ENCODE assay signal across 8 cellular contexts in genomic region chr17:81345211-81346089, GRCh38. TPM values are rescaled to one million over a fixed set of nuclear protein-coding genes. Genes with fewer than 3 reads are reported as not detected.
A peak's percentile ranks its signal among the peaks of the same experiment; 100 is the strongest.
DNase-seq lines count a peak whose midpoint lies in the region; ATAC-seq and TF ChIP-seq lines count a peak whose summit lies in the region.

No MANE protein-coding gene starts in this region.

- peak overlapping the region; percentile 92 to 100 for H3K4me3 Mint-ChIP-seq in CD14-positive monocyte

- H3K4me3 ChIP-seq in esophagus muscularis mucosa = peak overlapping the region; percentile 70 to 96 (median 80)
- H3K4me3 ChIP-seq in muscle layer of duodenum (ENCODE audit: low read depth in 1 of 2, low read length in 2 of 2) = peak overlapping the region; percentile 90 to 94

- intact Hi-C loops in CD14-positive monocyte (cut with micrococcal nuclease) (loop anchor here in 1 of 2 donors (2.0 kb wide), 1 partner anchor 49 kb away; the partner anchor contains the start of gene BAHCC1), esophagus muscularis mucosa (cut with DNase I) (loop anchor here (2.0 kb wide), 1 partner anchor 137 kb away; no protein-coding TSS in a partner anchor)

- H3K9me3 Mint-ChIP-seq in CD14-positive monocyte = peaks cover 0 to 4% (median 0%) of the 10 kb centered on the region in 7 donors

- H3K27ac Mint-ChIP-seq in CD14-positive monocyte = peak overlapping the region; percentile 82 to 93 (median 92)

- no peaks in the 10 kb centered on the region for H3K9me3 ChIP-seq in esophagus muscularis mucosa
- no peaks in the 10 kb centered on the region for H3K9me3 ChIP-seq in muscle layer of duodenum (ENCODE audit: control insufficient read depth in 1 of 2, low read length in 2 of 2)

- H3K27me3 ChIP-seq in esophagus muscularis mucosa (peaks cover 0 to 6% (median 0%) of the 10 kb centered on the region in 4 donors), muscle layer of duodenum (ENCODE audit: low read depth, low read length) (no peaks in the 10 kb centered on the region)

- peaks cover 67% of the 10 kb centered on the region for H3K4me1 Mint-ChIP-seq in CD14-positive monocyte

- no peak for TF ChIP-seq EP300 in esophagus muscularis mucosa (IDR thresholded peaks at IDR 0.05)

- peaks cover 16 to 45% (median 39%) of the 10 kb centered on the region in 4 donors for H3K4me1 ChIP-seq in esophagus muscularis mucosa
- H3K4me1 ChIP-seq in muscle layer of duodenum (ENCODE audit: control insufficient read depth in 1 of 2, insufficient read depth in 2 of 2, low read length in 2 of 2) = peaks cover 6 to 17% of the 10 kb centered on the region in 2 donors

- ATAC-seq in GM19043 (IDR thresholded peaks at IDR 0.05; ENCODE audit: low read depth, unreplicated experiment) = peak; percentile 33
- ATAC-seq in HG03175 (IDR thresholded peaks at IDR 0.05; ENCODE audit: unreplicated experiment) = peak; percentile 59

- TF ChIP-seq CTCF in CD14-positive monocyte (IDR thresholded peaks at IDR 0.05) (no peak), esophagus muscularis mucosa (IDR thresholded peaks at IDR 0.05) (peak in 2 of 3 experiments; percentile 10 to 57)

- peaks cover 7 to 34% (median 23%) of the 10 kb centered on the region in 3 donors for H3K27me3 Mint-ChIP-seq in CD14-positive monocyte (ENCODE audit: low read depth in 3 of 3)

- H3K36me3 Mint-ChIP-seq in CD14-positive monocyte = peaks cover 1 to 5% of the 10 kb centered on the region in 2 donors

- peak; percentile 81 for TF ChIP-seq POLR2A in esophagus muscularis mucosa (IDR thresholded peaks at IDR 0.05; ENCODE audit: low read depth)

- WGBS in esophagus muscularis mucosa = 0% methylated on average over 6 of the region's 96 CpGs

- DNase-seq in CD14-positive monocyte (ENCODE audit: low spot score) (peak; percentile 79), NCI-H526 (lab: John Stamatoyannopoulos, UW) (peak; percentile 74 to 92), esophagus muscularis mucosa (ENCODE audit: extremely low spot score) (peak; percentile 96), substantia nigra (lab: John Stamatoyannopoulos, UW) (peak in 39 of 49 donors; percentile 41 to 83 (median 67))
- DNase-seq in activated T-cell treated with anti-CD3 and anti-CD28 coated beads, Interleukin-2, amount 50 U/mL, for 1 hour = peak; percentile 57

- H3K36me3 ChIP-seq in esophagus muscularis mucosa = no peaks in the 10 kb centered on the region
- H3K36me3 ChIP-seq in muscle layer of duodenum (ENCODE audit: control insufficient read depth in 1 of 2, insufficient read depth in 2 of 2, low read length in 2 of 2) = peaks cover 0 to 3% of the 10 kb centered on the region in 2 donors

- H3K27ac ChIP-seq in esophagus muscularis mucosa (replicated peaks in 1 of 4) = peak overlapping the region; percentile 91 to 99 (median 96)
- H3K27ac ChIP-seq in muscle layer of duodenum (ENCODE audit: low read length) = peak overlapping the region; percentile 94
- H3K27ac ChIP-seq in substantia nigra (ENCODE audit: low read depth, low read length, poor library complexity, severe bottlenecking) = peak overlapping the region; percentile 79

RNA-seq across cellular contexts. Expression of gene BAHCC1, which starts 49.8 kb away (rescaled TPM):
- polyA plus RNA-seq in CD14-positive monocyte = under 1 TPM; 0.11 to 0.27 TPM
- total RNA-seq in esophagus muscularis mucosa = 10 to 100 TPM; 15.9 to 38.1 (median 21.1) TPM

RNA-seq across cellular contexts. Expression of gene SLC38A10, which starts 50.3 kb away (rescaled TPM):
- 10 to 100 TPM; 50.8 to 68.4 TPM for polyA plus RNA-seq in CD14-positive monocyte
- 100 to 1,000 TPM in 2 of 4 donors, 10 to 100 TPM in 2; 78.0 to 103 (median 93.4) TPM for total RNA-seq in esophagus muscularis mucosa

Comparison
In these comparisons a context has a peak if more than half of its experiments do, and no peak if none do; other contexts are left out.
1. Peak in every context shown above with its lines: DNase-seq, ATAC-seq, H3K4me3 ChIP-seq and H3K27ac ChIP-seq.